16 cellular contexts compared by ENCODE assay signal in the genomic region with DNA sequence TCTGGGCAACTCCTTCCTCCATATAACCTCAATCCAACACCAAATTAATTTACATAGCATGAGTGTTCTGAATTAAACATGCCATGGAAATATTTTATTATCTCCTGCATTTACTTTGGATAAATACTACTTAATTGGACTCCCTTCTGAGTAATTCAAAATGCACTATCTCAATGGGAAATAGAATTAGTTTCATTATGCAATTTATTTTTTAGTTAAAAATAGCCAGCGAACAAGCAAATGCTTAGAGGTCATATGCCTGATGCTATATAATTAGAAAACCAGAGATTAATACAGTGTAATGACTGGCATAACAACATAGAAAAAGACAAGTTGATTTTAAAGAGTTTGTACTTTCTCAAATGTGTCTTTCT.
A peak's percentile ranks its signal among the peaks of the same experiment; 100 is the strongest.
DNase-seq lines count a peak whose midpoint lies in the region; ATAC-seq and TF ChIP-seq lines count a peak whose summit lies in the region.
"Had no signal": no experiment of that assay in that cellular context is flagged by ENCODE, and none has a peak within 500 bp of the region (broad histone marks: within the 10 kb centered on the region; RNA-seq: fewer than 3 reads in every experiment).

No MANE protein-coding gene starts in this region.

- peaks cover 4% of the 10 kb centered on the region for H3K4me1 ChIP-seq in GM23248 (ENCODE audit: insufficient read depth)
- peaks cover 36% of the 10 kb centered on the region for H3K4me1 ChIP-seq in adipocyte (ENCODE audit: control insufficient read depth, insufficient read depth, low read length)
- H3K4me1 ChIP-seq in foreskin keratinocyte = peaks cover 25% of the 10 kb centered on the region

- TF ChIP-seq CTCF in foreskin keratinocyte (conservative IDR thresholded peaks at IDR 0.05) (no peak), osteocyte (IDR thresholded peaks at IDR 0.05) (no peak)

- peaks cover 48% of the 10 kb centered on the region for H3K4me1 Mint-ChIP-seq in osteocyte (ENCODE audit: unreplicated experiment)
- H3K4me1 Mint-ChIP-seq: CD4-positive, alpha-beta memory T cell had no signal

- H3K27me3 ChIP-seq in GM23248 (replicated peaks; ENCODE audit: insufficient read depth) (no peaks in the 10 kb centered on the region), adipocyte (replicated peaks; ENCODE audit: control insufficient read depth, insufficient read depth, low read length) (no peaks in the 10 kb centered on the region), foreskin keratinocyte (no peaks in the 10 kb centered on the region)

- no peaks in the 10 kb centered on the region for H4K20me1 ChIP-seq in GM23248 (ENCODE audit: insufficient read depth)

- H3K9ac ChIP-seq in GM23248 = no peak overlapping the region
- peak overlapping the region; percentile 35 for H3K9ac ChIP-seq in adipocyte (ENCODE audit: low read length)
- H3K9ac ChIP-seq: KMS-11 had no signal

- H3K9me3 Mint-ChIP-seq in osteocyte (ENCODE audit: unreplicated experiment) = peaks cover 4% of the 10 kb centered on the region

- in situ Hi-C loops in GM23248 (cut with MboI) = no loop called here

- no peak overlapping the region for H3K4me3 Mint-ChIP-seq in osteocyte (ENCODE audit: unreplicated experiment)
- H3K4me3 Mint-ChIP-seq: CD4-positive, alpha-beta memory T cell had no signal

- no peaks in the 10 kb centered on the region for H3K9me3 ChIP-seq in GM23248 (ENCODE audit: low read depth)
- H3K9me3 ChIP-seq in adipocyte (ENCODE audit: control insufficient read depth, low read length) = no peaks in the 10 kb centered on the region

- no peak overlapping the region for H3K4me2 ChIP-seq in GM23248 (ENCODE audit: unreplicated experiment)
- H3K4me2 ChIP-seq: KMS-11 had no signal

- no peaks in the 10 kb centered on the region for H3K27me3 Mint-ChIP-seq in osteocyte (ENCODE audit: unreplicated experiment)

- H3K27ac Mint-ChIP-seq in osteocyte (ENCODE audit: unreplicated experiment) = peak overlapping the region; percentile 84
- H3K27ac Mint-ChIP-seq: CD4-positive, alpha-beta memory T cell had no signal

- no peaks in the 10 kb centered on the region for H3K79me2 ChIP-seq in GM23248 (ENCODE audit: insufficient read depth)

- peaks cover 11% of the 10 kb centered on the region for H3K36me3 Mint-ChIP-seq in osteocyte (ENCODE audit: unreplicated experiment)
- H3K36me3 Mint-ChIP-seq: CD4-positive, alpha-beta memory T cell had no signal

- DNase-seq in GM23248 (no peak), adipocyte (ENCODE audit: low read depth) (no peak), foreskin keratinocyte (no peak), osteocyte (ENCODE audit: extremely low spot score, unreplicated experiment) (no peak), NCI-H1417 treated with DMSO at 0.1 percent for 48 hours (lab: John Stamatoyannopoulos, UW) (no peak), cerebellum (ENCODE audit: low spot score) (no peak)
- DNase-seq: CD4-positive, alpha-beta memory T cell; DMS79; NCI-H1048; NCI-H187; NCI-H446; SHP77 treated with DMSO at 0.1 percent for 48 hours had no signal

- H3K36me3 ChIP-seq in GM23248 (ENCODE audit: low read depth) (no peaks in the 10 kb centered on the region), adipocyte (ENCODE audit: control insufficient read depth, insufficient read depth, low read length, severe bottlenecking) (peaks cover 4% of the 10 kb centered on the region)

- H3K4me3 ChIP-seq in GM23248 = no peak overlapping the region
- peak overlapping the region; percentile 26 for H3K4me3 ChIP-seq in adipocyte (ENCODE audit: low read length)

- ATAC-seq in foreskin keratinocyte (peak; percentile 28), HG02610 (IDR thresholded peaks at IDR 0.05; ENCODE audit: unreplicated experiment) (no peak), GM21526 (IDR thresholded peaks at IDR 0.05; ENCODE audit: low FRiP score, unreplicated experiment) (no peak)
- ATAC-seq: HepG2 had no signal

- H3K9me2 ChIP-seq in GM23248 (ENCODE audit: insufficient read depth) = no peaks in the 10 kb centered on the region

- H2AFZ ChIP-seq in GM23248 = 0 out of 2 replicates have a peak overlapping the region, but pooled peaks have one; percentile 28

- WGBS in GM23248 (ENCODE audit: low coverage in 1 of 2, low lambda C conversion rate in 2 of 2, missing lambda C conversion rate in 2 of 2), 2 experiments = 96 to 97% methylated on average over 1 of the region's 1 CpG

- H3F3A ChIP-seq in GM23248 (ENCODE audit: insufficient read depth) = no peaks in the 10 kb centered on the region

- H3K27ac ChIP-seq in GM23248 (no peak overlapping the region), foreskin keratinocyte (no peak overlapping the region)
- H3K27ac ChIP-seq: KMS-11 had no signal
